In genomic region chrY:7714431-7714830, GRCh38 we compare ENCODE assay signal across 29 cellular contexts.
DNase-seq lines count a peak whose midpoint lies in the region; ATAC-seq and TF ChIP-seq lines count a peak whose summit lies in the region.
"Had no signal": no experiment of that assay in that cellular context is flagged by ENCODE, and none has a peak within 500 bp of the region (broad histone marks: within the 10 kb centered on the region; RNA-seq: fewer than 3 reads in every experiment).

No MANE protein-coding gene starts in this region.

- DNase-seq in HCEC 1CT (peak; percentile 42), foreskin keratinocyte (peak in 1 of 2 donors; percentile 52), cerebellar nuclear complex (lab: John Stamatoyannopoulos, UW) (no peak), NCI-H146 (lab: John Stamatoyannopoulos, UW) (no peak), Karpas-422 (no peak)
- DNase-seq in activated CD4-positive, alpha-beta T cell treated with anti-CD3 and anti-CD28 coated beads, Interleukin-2, amount 50 U/mL, for 4 hours: no peak
- DNase-seq: activated CD4-positive, alpha-beta T cell treated with anti-CD3 and anti-CD28 coated beads for 4 hours; colonic mucosa; DMS153; effector memory CD8-positive, alpha-beta T cell; GDM1; glutamatergic neuron; Kasumi-1; NCI-H2107; NCI-H446; NCI-H82; right lobe of liver; SJCRH30; stimulated activated CD4-positive, alpha-beta T cell treated with anti-CD3 and anti-CD28 coated beads, Interleukin-12 subunit alpha, Interleukin-12 subunit beta, amount 100 ng/mL, for 4 hours; stimulated activated CD4-positive, alpha-beta T cell treated with anti-CD3 and anti-CD28 coated beads, Interleukin-2, amount 100 ng/mL, for 48 hours; stomach; SW 1271 had no signal

- intact Hi-C loops in dendritic cell treated with granulocyte-macrophage colony-stimulating factor and Interleukin-4, amounts not matched to agents 40 ng/mL and 50 ng/mL, for 4 days (cut with micrococcal nuclease): loop anchor here (10.0 kb wide), 1 partner anchor 60 kb away; no protein-coding TSS in a partner anchor

- H3K4me3 ChIP-seq in ACC112 (ENCODE audit: low read depth, low read length): no peak overlapping the region
- no peak overlapping the region for H3K4me3 ChIP-seq in Karpas-422 (ENCODE audit: low read length)
- H3K4me3 ChIP-seq: A549, colonic mucosa, right lobe of liver, SJCRH30, stomach had no signal

- H3K27me3 ChIP-seq in ACC112 (ENCODE audit: insufficient read depth, low read length) (no peaks in the 10 kb centered on the region), foreskin keratinocyte (no peaks in the 10 kb centered on the region), Karpas-422 (ENCODE audit: low read length) (no peaks in the 10 kb centered on the region)
- H3K27me3 ChIP-seq: colonic mucosa, right lobe of liver, SJCRH30, stomach had no signal

- H3K4me2 ChIP-seq in Karpas-422 (ENCODE audit: low read depth, low read length, poor library complexity, severe bottlenecking): no peak overlapping the region
- H3K4me2 ChIP-seq: A549 had no signal

- no peaks in the 10 kb centered on the region for H3K79me2 ChIP-seq in ACC112 (ENCODE audit: control insufficient read depth, insufficient read depth, low read length, unreplicated experiment)
- H3K79me2 ChIP-seq in Karpas-422 (ENCODE audit: low read length): no peaks in the 10 kb centered on the region

- peaks cover 48% of the 10 kb centered on the region for H3K4me1 Mint-ChIP-seq in dendritic cell treated with granulocyte-macrophage colony-stimulating factor and Interleukin-4, amounts not matched to agents 40 ng/mL and 50 ng/mL, for 4 days (ENCODE audit: low read depth)
- H3K4me1 Mint-ChIP-seq: activated naive CD4-positive, alpha-beta T cell treated with anti-CD3 and anti-CD28 coated beads, Interleukin-2, amount 50 U/mL, for 24 hours; activated T-helper 17 cell treated with anti-CD3 and anti-CD28 coated beads, Interleukin-2, amount 50 U/mL, for 72 hours had no signal

- no peak for ATAC-seq in foreskin keratinocyte
- ATAC-seq: A549; activated T-helper 17 cell treated with anti-CD3 and anti-CD28 coated beads, Interleukin-2, amount 50 U/mL, for 72 hours; effector memory CD8-positive, alpha-beta T cell; left lobe of liver; right lobe of liver had no signal

- H3K4me1 ChIP-seq in ACC112 (ENCODE audit: control insufficient read depth, insufficient read depth, low read length, unreplicated experiment) (peaks cover 25% of the 10 kb centered on the region), foreskin keratinocyte (peaks cover 57% of the 10 kb centered on the region), Karpas-422 (ENCODE audit: low read length) (no peaks in the 10 kb centered on the region)
- H3K4me1 ChIP-seq: A549, colonic mucosa, right lobe of liver, SJCRH30 had no signal

- no peak overlapping the region for H3K9ac ChIP-seq in Karpas-422 (ENCODE audit: low read length)

- no peaks in the 10 kb centered on the region for H3K36me3 ChIP-seq in ACC112 (ENCODE audit: insufficient read depth, low read length)
- no peaks in the 10 kb centered on the region for H3K36me3 ChIP-seq in Karpas-422 (ENCODE audit: insufficient read depth, low read length)
- H3K36me3 ChIP-seq: colonic mucosa, right lobe of liver, SJCRH30, stomach had no signal

- H2AFZ ChIP-seq in ACC112 (ENCODE audit: low read length, unreplicated experiment) (peak overlapping the region; percentile 38), Karpas-422 (ENCODE audit: low read length) (no peak overlapping the region)

- H3K36me3 Mint-ChIP-seq in dendritic cell treated with granulocyte-macrophage colony-stimulating factor and Interleukin-4, amounts not matched to agents 40 ng/mL and 50 ng/mL, for 4 days (ENCODE audit: low read depth): peaks cover 8% of the 10 kb centered on the region
- H3K36me3 Mint-ChIP-seq: activated naive CD4-positive, alpha-beta T cell treated with anti-CD3 and anti-CD28 coated beads, Interleukin-2, amount 50 U/mL, for 24 hours had no signal

- H3K9me2 ChIP-seq in Karpas-422 (replicated peaks; ENCODE audit: insufficient read depth, low read length): no peaks in the 10 kb centered on the region

- H3K9me3 ChIP-seq in Karpas-422 (ENCODE audit: low read length): no peaks in the 10 kb centered on the region
- H3K9me3 ChIP-seq: A549, colonic mucosa, right lobe of liver, SJCRH30, stomach had no signal

- no peaks in the 10 kb centered on the region for H3K9me3 Mint-ChIP-seq in dendritic cell treated with granulocyte-macrophage colony-stimulating factor and Interleukin-4, amounts not matched to agents 40 ng/mL and 50 ng/mL, for 4 days
- H3K9me3 Mint-ChIP-seq: activated naive CD4-positive, alpha-beta T cell treated with anti-CD3 and anti-CD28 coated beads, Interleukin-2, amount 50 U/mL, for 24 hours; activated T-helper 17 cell treated with anti-CD3 and anti-CD28 coated beads, Interleukin-2, amount 50 U/mL, for 72 hours; effector memory CD8-positive, alpha-beta T cell had no signal

- H4K20me1 ChIP-seq in Karpas-422 (ENCODE audit: insufficient read depth, low read depth, low read length): no peaks in the 10 kb centered on the region

- H3K27ac Mint-ChIP-seq in dendritic cell treated with granulocyte-macrophage colony-stimulating factor and Interleukin-4, amounts not matched to agents 40 ng/mL and 50 ng/mL, for 4 days: peak overlapping the region; percentile 95
- H3K27ac Mint-ChIP-seq: activated naive CD4-positive, alpha-beta T cell treated with anti-CD3 and anti-CD28 coated beads, Interleukin-2, amount 50 U/mL, for 24 hours; activated T-helper 17 cell treated with anti-CD3 and anti-CD28 coated beads, Interleukin-2, amount 50 U/mL, for 72 hours; effector memory CD8-positive, alpha-beta T cell; progenitor cell of endocrine pancreas had no signal

- H3K27ac ChIP-seq in ACC112 (ENCODE audit: low read depth, low read length) (no peak overlapping the region), foreskin keratinocyte (peak overlapping the region; percentile 34), Karpas-422 (ENCODE audit: low read length) (no peak overlapping the region)
- H3K27ac ChIP-seq: A549, colonic mucosa, right lobe of liver, SJCRH30, stomach had no signal

- no peak for TF ChIP-seq CTCF in foreskin keratinocyte (conservative IDR thresholded peaks at IDR 0.05)

- no peaks in the 10 kb centered on the region for H3K27me3 Mint-ChIP-seq in dendritic cell treated with granulocyte-macrophage colony-stimulating factor and Interleukin-4, amounts not matched to agents 40 ng/mL and 50 ng/mL, for 4 days
- H3K27me3 Mint-ChIP-seq: progenitor cell of endocrine pancreas had no signal

- H3K4me3 Mint-ChIP-seq in dendritic cell treated with granulocyte-macrophage colony-stimulating factor and Interleukin-4, amounts not matched to agents 40 ng/mL and 50 ng/mL, for 4 days: no peak overlapping the region
- H3K4me3 Mint-ChIP-seq: activated naive CD4-positive, alpha-beta T cell treated with anti-CD3 and anti-CD28 coated beads, Interleukin-2, amount 50 U/mL, for 24 hours; activated T-helper 17 cell treated with anti-CD3 and anti-CD28 coated beads, Interleukin-2, amount 50 U/mL, for 72 hours; effector memory CD8-positive, alpha-beta T cell had no signal
